ENCODE assay signal across 18 cellular contexts in genomic region chr4:155800685-155801343, GRCh38.
"Had no signal": no experiment of that assay in that cellular context is flagged by ENCODE, and none has a peak within 500 bp of the region (broad histone marks: within the 10 kb centered on the region; RNA-seq: fewer than 3 reads in every experiment).

No MANE protein-coding gene starts in this region.

- H3K4me3 ChIP-seq: MG63, SJSA1, SK-N-MC had no signal

- H3K27me3 ChIP-seq: MG63, SJSA1 had no signal

- H3K27ac ChIP-seq: HL-60, SJSA1, SK-N-MC had no signal

- H3K36me3 ChIP-seq: MG63, SJSA1 had no signal

- H3K9me3 ChIP-seq: MG63, SJSA1 had no signal

- DNase-seq: KBM-7, MG63, NCI-H1092, NCI-H1436, NCI-H187 treated with DMSO at 0.1 percent for 48 hours, NCI-H2029 treated with DMSO at 0.1 percent for 48 hours, NCI-H2171 treated with DMSO at 0.1 percent for 48 hours, NCI-H345, NCI-H446 treated with DMSO at 0.1 percent for 48 hours, NCI-H510A treated with DMSO at 0.1 percent for 48 hours, NCI-H526, NCI-H774, Right ventricle myocardium superior, RPMI8226, SIG-M5 had no signal
